ENCODE assay signal across 1 cellular context in the genomic region with DNA sequence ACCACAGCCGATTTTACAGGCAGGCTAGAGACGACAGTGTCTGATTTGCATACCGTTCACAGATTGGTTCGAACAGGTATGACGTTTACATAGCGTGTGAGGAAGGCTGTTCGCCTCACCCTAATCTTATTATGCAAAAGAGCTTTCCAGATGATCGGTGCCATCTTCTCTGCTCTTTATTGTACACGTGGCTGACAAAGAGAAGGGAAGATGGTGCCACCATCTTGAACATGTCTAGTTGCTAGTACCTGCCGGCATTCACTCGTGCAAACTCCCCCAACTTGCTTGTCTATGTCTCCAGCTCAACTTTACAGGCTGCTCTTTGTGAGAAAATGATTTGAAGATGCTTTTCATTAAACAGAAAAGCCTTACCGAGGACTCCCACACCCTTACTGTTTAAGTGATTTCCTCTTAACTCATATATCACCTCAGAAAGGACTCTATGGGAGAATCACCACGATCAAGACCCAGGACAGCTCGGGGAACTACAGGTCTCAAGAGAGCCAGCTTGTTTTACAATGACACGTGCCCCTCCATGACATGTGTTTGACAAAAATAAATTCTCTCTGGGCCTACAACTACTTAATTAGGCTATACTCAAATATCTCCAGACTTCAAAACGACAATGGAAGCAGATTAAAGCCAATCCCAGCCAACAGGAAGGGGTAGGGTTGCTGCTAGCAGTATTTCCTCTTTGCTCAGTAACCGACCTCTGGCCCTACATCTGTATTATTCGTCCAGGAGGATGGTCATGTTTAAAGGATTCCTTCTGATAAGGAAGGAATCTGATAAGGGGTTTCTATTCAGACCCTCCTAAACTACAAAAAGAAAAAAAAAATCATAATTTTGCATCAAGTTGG.
TF ChIP-seq lines count a peak whose summit lies in the region.

No MANE protein-coding gene starts in this region.

TF ChIP-seq in K562, 482 proteins besides CTCF, POLR2A, EP300 and RAD21 (continued from another document):
- TF ChIP-seq, protein P1, sequence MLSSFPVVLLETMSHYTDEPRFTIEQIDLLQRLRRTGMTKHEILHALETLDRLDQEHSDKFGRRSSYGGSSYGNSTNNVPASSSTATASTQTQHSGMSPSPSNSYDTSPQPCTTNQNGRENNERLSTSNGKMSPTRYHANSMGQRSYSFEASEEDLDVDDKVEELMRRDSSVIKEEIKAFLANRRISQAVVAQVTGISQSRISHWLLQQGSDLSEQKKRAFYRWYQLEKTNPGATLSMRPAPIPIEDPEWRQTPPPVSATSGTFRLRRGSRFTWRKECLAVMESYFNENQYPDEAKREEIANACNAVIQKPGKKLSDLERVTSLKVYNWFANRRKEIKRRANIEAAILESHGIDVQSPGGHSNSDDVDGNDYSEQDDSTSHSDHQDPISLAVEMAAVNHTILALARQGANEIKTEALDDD (IDR thresholded peaks at IDR 0.05): no peak
- TF ChIP-seq, protein P2, sequence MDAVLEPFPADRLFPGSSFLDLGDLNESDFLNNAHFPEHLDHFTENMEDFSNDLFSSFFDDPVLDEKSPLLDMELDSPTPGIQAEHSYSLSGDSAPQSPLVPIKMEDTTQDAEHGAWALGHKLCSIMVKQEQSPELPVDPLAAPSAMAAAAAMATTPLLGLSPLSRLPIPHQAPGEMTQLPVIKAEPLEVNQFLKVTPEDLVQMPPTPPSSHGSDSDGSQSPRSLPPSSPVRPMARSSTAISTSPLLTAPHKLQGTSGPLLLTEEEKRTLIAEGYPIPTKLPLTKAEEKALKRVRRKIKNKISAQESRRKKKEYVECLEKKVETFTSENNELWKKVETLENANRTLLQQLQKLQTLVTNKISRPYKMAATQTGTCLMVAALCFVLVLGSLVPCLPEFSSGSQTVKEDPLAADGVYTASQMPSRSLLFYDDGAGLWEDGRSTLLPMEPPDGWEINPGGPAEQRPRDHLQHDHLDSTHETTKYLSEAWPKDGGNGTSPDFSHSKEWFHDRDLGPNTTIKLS (IDR thresholded peaks at IDR 0.05; ENCODE audit: borderline replicate concordance, low read depth): peak; percentile 99
- TF ChIP-seq CSDE1 (IDR thresholded peaks at IDR 0.05) (peak in 1 of 2 experiments; percentile 52; a peak in 1 of 4 replicates), ZNF197 (CRISPR knock-in tag; IDR thresholded peaks at IDR 0.05; ENCODE audit: low read depth) (0 out of 2 replicates have a peak, but pooled peaks have one; percentile 71), RBFOX2 (IDR thresholded peaks at IDR 0.05; ENCODE audit: low read depth, low read length) (peak; percentile 76), L3MBTL2 (IDR thresholded peaks at IDR 0.05) (peak; percentile 81), SIN3A (IDR thresholded peaks at IDR 0.05; ENCODE audit: borderline replicate concordance in 2 of 2, control insufficient read depth in 1 of 2, low read depth in 2 of 2, low read length in 2 of 2) (peak in 1 of 2 experiments; percentile 68; a peak in 1 of 4 replicates), SRSF3 (IDR thresholded peaks at IDR 0.05; ENCODE audit: insufficient read depth, low read length) (no peak), POLR2AphosphoS5 (IDR thresholded peaks at IDR 0.05; ENCODE audit: control insufficient read depth, insufficient read depth, low read depth, low read length) (peak; percentile 87), RFX1 (IDR thresholded peaks at IDR 0.05) (no peak), PYGO2 (tag; IDR thresholded peaks at IDR 0.05) (0 out of 2 replicates have a peak, but pooled peaks have one; percentile 40), CREB1 (IDR thresholded peaks at IDR 0.05) (peak; percentile 89), CREB1 (CRISPR knock-in tag; IDR thresholded peaks at IDR 0.05) (peak; percentile 71), NR2C2 (CRISPR knock-in tag; IDR thresholded peaks at IDR 0.05) (no peak), NR2C2 (tag; IDR thresholded peaks at IDR 0.05) (peak; percentile 18; the same call in 1 of the 2 replicates), NCOA4 (IDR thresholded peaks at IDR 0.05; ENCODE audit: partially characterized antibody) (no peak), TBL1XR1 (IDR thresholded peaks at IDR 0.05; ENCODE audit: low read length in 2 of 2) (peak in 1 of 2 experiments; percentile 45; a peak in 2 of 4 replicates), CEBPG (CRISPR knock-in tag; IDR thresholded peaks at IDR 0.05) (no peak), CEBPG (tag; conservative IDR thresholded peaks at IDR 0.05 in 1 of 2, IDR thresholded peaks at IDR 0.05 in 1 of 2) (0 out of 4 replicates have a peak, but pooled peaks of 1 of the 2 experiments have one; percentile 31), MXI1 (IDR thresholded peaks at IDR 0.05; ENCODE audit: low read depth, low read length) (peak; percentile 66; the same call in 1 of the 2 replicates), BHLHE40 (IDR thresholded peaks at IDR 0.05; ENCODE audit: low read length) (peak; percentile 29; the same call in 1 of the 2 replicates), POLR2B (IDR thresholded peaks at IDR 0.05; ENCODE audit: low read depth, partially characterized antibody) (peak; percentile 64), PTRF (tag; IDR thresholded peaks at IDR 0.05) (peak; percentile 48; the same call in 1 of the 2 replicates), MCM5 (IDR thresholded peaks at IDR 0.05; ENCODE audit: low read depth) (no peak), RNF2 (IDR thresholded peaks at IDR 0.05) (peak; percentile 40; the same call in 1 of the 2 replicates), FOXK2 (conservative IDR thresholded peaks at IDR 0.05 in 1 of 2, IDR thresholded peaks at IDR 0.05 in 1 of 2; ENCODE audit: low read depth in 2 of 2) (peak in 1 of 2 experiments; percentile 54; a peak in 2 of 4 replicates), CREM (IDR thresholded peaks at IDR 0.05; ENCODE audit: low read depth) (peak; percentile 93), ZNF589 (CRISPR knock-in tag; IDR thresholded peaks at IDR 0.05; ENCODE audit: low read depth) (peak; percentile 81), ARID1B (IDR thresholded peaks at IDR 0.05) (no peak), BACH1 (tag; IDR thresholded peaks at IDR 0.05) (peak; percentile 75), SUPT5H (IDR thresholded peaks at IDR 0.05) (0 out of 2 replicates have a peak, but pooled peaks have one; percentile 78), NEUROD1 (IDR thresholded peaks at IDR 0.05; ENCODE audit: borderline replicate concordance, low read depth, low read length, partially characterized antibody) (peak; percentile 23), TRIM28 (IDR thresholded peaks at IDR 0.05) (peak; percentile 14; the same call in 1 of the 2 replicates)
- TF ChIP-seq, protein P3, sequence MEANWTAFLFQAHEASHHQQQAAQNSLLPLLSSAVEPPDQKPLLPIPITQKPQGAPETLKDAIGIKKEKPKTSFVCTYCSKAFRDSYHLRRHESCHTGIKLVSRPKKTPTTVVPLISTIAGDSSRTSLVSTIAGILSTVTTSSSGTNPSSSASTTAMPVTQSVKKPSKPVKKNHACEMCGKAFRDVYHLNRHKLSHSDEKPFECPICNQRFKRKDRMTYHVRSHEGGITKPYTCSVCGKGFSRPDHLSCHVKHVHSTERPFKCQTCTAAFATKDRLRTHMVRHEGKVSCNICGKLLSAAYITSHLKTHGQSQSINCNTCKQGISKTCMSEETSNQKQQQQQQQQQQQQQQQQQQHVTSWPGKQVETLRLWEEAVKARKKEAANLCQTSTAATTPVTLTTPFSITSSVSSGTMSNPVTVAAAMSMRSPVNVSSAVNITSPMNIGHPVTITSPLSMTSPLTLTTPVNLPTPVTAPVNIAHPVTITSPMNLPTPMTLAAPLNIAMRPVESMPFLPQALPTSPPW (CRISPR knock-in tag; IDR thresholded peaks at IDR 0.05): 0 out of 2 replicates have a peak, but pooled peaks have one; percentile 6
- TF ChIP-seq, protein P4, sequence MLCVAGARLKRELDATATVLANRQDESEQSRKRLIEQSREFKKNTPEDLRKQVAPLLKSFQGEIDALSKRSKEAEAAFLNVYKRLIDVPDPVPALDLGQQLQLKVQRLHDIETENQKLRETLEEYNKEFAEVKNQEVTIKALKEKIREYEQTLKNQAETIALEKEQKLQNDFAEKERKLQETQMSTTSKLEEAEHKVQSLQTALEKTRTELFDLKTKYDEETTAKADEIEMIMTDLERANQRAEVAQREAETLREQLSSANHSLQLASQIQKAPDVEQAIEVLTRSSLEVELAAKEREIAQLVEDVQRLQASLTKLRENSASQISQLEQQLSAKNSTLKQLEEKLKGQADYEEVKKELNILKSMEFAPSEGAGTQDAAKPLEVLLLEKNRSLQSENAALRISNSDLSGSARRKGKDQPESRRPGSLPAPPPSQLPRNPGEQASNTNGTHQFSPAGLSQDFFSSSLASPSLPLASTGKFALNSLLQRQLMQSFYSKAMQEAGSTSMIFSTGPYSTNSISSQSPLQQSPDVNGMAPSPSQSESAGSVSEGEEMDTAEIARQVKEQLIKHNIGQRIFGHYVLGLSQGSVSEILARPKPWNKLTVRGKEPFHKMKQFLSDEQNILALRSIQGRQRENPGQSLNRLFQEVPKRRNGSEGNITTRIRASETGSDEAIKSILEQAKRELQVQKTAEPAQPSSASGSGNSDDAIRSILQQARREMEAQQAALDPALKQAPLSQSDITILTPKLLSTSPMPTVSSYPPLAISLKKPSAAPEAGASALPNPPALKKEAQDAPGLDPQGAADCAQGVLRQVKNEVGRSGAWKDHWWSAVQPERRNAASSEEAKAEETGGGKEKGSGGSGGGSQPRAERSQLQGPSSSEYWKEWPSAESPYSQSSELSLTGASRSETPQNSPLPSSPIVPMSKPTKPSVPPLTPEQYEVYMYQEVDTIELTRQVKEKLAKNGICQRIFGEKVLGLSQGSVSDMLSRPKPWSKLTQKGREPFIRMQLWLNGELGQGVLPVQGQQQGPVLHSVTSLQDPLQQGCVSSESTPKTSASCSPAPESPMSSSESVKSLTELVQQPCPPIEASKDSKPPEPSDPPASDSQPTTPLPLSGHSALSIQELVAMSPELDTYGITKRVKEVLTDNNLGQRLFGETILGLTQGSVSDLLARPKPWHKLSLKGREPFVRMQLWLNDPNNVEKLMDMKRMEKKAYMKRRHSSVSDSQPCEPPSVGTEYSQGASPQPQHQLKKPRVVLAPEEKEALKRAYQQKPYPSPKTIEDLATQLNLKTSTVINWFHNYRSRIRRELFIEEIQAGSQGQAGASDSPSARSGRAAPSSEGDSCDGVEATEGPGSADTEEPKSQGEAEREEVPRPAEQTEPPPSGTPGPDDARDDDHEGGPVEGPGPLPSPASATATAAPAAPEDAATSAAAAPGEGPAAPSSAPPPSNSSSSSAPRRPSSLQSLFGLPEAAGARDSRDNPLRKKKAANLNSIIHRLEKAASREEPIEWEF (CRISPR knock-in tag; IDR thresholded peaks at IDR 0.05): peak; percentile 71; the same call in 1 of the 2 replicates
- TF ChIP-seq, protein P5, sequence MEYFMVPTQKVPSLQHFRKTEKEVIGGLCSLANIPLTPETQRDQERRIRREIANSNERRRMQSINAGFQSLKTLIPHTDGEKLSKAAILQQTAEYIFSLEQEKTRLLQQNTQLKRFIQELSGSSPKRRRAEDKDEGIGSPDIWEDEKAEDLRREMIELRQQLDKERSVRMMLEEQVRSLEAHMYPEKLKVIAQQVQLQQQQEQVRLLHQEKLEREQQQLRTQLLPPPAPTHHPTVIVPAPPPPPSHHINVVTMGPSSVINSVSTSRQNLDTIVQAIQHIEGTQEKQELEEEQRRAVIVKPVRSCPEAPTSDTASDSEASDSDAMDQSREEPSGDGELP (CRISPR knock-in tag; IDR thresholded peaks at IDR 0.05; ENCODE audit: borderline replicate concordance): peak; percentile 60
- TF ChIP-seq, protein P6, sequence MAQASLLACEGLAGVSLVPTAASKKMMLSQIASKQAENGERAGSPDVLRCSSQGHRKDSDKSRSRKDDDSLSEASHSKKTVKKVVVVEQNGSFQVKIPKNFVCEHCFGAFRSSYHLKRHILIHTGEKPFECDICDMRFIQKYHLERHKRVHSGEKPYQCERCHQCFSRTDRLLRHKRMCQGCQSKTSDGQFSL (CRISPR knock-in tag; IDR thresholded peaks at IDR 0.05): no peak
- TF ChIP-seq, protein P6 (tag; IDR thresholded peaks at IDR 0.05): peak in 1 of 2 experiments; percentile 48; a peak in 1 of 4 replicates
- TF ChIP-seq, protein P7, sequence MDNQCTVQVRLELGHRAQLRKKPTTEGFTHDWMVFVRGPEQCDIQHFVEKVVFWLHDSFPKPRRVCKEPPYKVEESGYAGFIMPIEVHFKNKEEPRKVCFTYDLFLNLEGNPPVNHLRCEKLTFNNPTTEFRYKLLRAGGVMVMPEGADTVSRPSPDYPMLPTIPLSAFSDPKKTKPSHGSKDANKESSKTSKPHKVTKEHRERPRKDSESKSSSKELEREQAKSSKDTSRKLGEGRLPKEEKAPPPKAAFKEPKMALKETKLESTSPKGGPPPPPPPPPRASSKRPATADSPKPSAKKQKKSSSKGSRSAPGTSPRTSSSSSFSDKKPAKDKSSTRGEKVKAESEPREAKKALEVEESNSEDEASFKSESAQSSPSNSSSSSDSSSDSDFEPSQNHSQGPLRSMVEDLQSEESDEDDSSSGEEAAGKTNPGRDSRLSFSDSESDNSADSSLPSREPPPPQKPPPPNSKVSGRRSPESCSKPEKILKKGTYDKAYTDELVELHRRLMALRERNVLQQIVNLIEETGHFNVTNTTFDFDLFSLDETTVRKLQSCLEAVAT (IDR thresholded peaks at IDR 0.05): peak in 1 of 2 experiments; percentile 40; a peak in 2 of 4 replicates
